8 cellular contexts compared by ENCODE assay signal in the genomic region with DNA sequence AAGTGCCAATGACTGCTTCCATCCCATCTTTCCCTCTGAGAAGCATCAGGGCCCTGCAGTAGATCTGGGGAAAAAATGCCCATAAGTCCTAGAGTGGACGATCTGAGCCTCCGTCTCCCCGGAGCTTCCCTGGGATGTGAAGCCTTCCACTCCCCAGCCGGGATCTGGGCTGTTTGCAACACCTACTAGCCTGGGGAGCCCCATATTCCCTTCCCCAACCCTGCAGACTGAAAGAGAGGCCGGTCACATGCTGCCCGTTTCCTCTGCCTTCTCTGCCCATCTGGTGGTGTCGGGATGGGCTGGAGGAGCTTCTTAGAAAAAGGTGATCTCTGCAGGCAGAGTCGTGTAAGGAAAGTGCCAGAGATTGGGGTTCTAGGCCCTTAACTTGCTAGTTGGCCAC. TPM values are rescaled to one million over a fixed set of nuclear protein-coding genes. Genes with fewer than 3 reads are reported as not detected.
DNase-seq lines count a peak whose midpoint lies in the region; ATAC-seq, FAIRE-seq and TF ChIP-seq lines count a peak whose summit lies in the region.
"Had no signal": no experiment of that assay in that cellular context is flagged by ENCODE, and none has a peak within 500 bp of the region (broad histone marks: within the 10 kb centered on the region; RNA-seq: fewer than 3 reads in every experiment).

No MANE protein-coding gene starts in this region.

- H3K9ac ChIP-seq in ES-I3 (ENCODE audit: low read depth, low read length) (peak overlapping the region; percentile 82), OCI-LY3 (ENCODE audit: low read length) (no peak overlapping the region), parathyroid adenoma (no peak overlapping the region)

- H3K27me3 ChIP-seq in OCI-LY3 (ENCODE audit: low read depth, low read length) (no peaks in the 10 kb centered on the region), parathyroid adenoma (ENCODE audit: control insufficient read depth, insufficient read depth, low read length) (no peaks in the 10 kb centered on the region)

- no peak overlapping the region for H3K27ac ChIP-seq in OCI-LY3 (ENCODE audit: low read length)
- H3K27ac ChIP-seq in parathyroid adenoma, result peak overlapping the region; percentile 51
- H3K27ac ChIP-seq: neutrophil had no signal

- H3K4me3 ChIP-seq in OCI-LY3 (ENCODE audit: low read length), result peak overlapping the region; percentile 84
- H3K4me3 ChIP-seq in parathyroid adenoma (ENCODE audit: low read depth, low read length), result peak overlapping the region; percentile 71

- H3K9me3 ChIP-seq in ES-I3 (ENCODE audit: control insufficient read depth, insufficient read depth, low read length) (no peaks in the 10 kb centered on the region), OCI-LY3 (ENCODE audit: insufficient read depth, low read length) (peaks cover 3% of the 10 kb centered on the region; the same call in 1 of the 2 replicates), parathyroid adenoma (ENCODE audit: control insufficient read depth, low read length) (no peaks in the 10 kb centered on the region)
- H3K9me3 ChIP-seq: neutrophil had no signal

- FAIRE-seq in GM12892 (lab: Jason Lieb, UNC), result no peak

- H3K27ac Mint-ChIP-seq in endothelial cell (ENCODE audit: unreplicated experiment), result no peak overlapping the region

- H3K4me1 ChIP-seq in ES-I3 (ENCODE audit: insufficient read depth, low read length) (peaks cover 17% of the 10 kb centered on the region), OCI-LY3 (ENCODE audit: low read length) (peaks cover 16% of the 10 kb centered on the region), parathyroid adenoma (peaks cover 10% of the 10 kb centered on the region)

- H3K79me2 ChIP-seq in OCI-LY3 (ENCODE audit: low read length) (no peaks in the 10 kb centered on the region), parathyroid adenoma (peaks cover 2% of the 10 kb centered on the region)

- H3K36me3 Mint-ChIP-seq in endothelial cell (ENCODE audit: low read depth, unreplicated experiment), result peaks cover 3% of the 10 kb centered on the region

- TF ChIP-seq CTCF in OCI-LY3 (IDR thresholded peaks at IDR 0.05; ENCODE audit: low read depth, low read length) (no peak), endothelial cell (IDR thresholded peaks at IDR 0.05; ENCODE audit: unreplicated experiment) (no peak), parathyroid adenoma (IDR thresholded peaks at IDR 0.05) (no peak)

- DNase-seq in endothelial cell (ENCODE audit: low spot score), result no peak
- DNase-seq in cortex of kidney (lab: John Stamatoyannopoulos, UW), result no peak
- no peak for DNase-seq in GM12892 (ENCODE audit: insufficient read length)

- TF ChIP-seq POLR2A in GM12892 (IDR thresholded peaks at IDR 0.05; ENCODE audit: low read depth, low read length), result no peak

- ATAC-seq in GM21619 (IDR thresholded peaks at IDR 0.05; ENCODE audit: unreplicated experiment), result no peak

- peaks cover 4% of the 10 kb centered on the region for H3K27me3 Mint-ChIP-seq in endothelial cell (ENCODE audit: unreplicated experiment)

- peak overlapping the region; percentile 86 for H3K4me3 Mint-ChIP-seq in endothelial cell (ENCODE audit: unreplicated experiment)

- H3K4me2 ChIP-seq in OCI-LY3 (ENCODE audit: low read length) (peak overlapping the region; percentile 65), parathyroid adenoma (ENCODE audit: low read length) (peak overlapping the region; percentile 70)

- no peaks in the 10 kb centered on the region for H3K9me3 Mint-ChIP-seq in endothelial cell (ENCODE audit: unreplicated experiment)

- H3K36me3 ChIP-seq in ES-I3 (ENCODE audit: insufficient read depth, low read length), result no peaks in the 10 kb centered on the region
- H3K36me3 ChIP-seq in OCI-LY3 (replicated peaks; ENCODE audit: low read depth, low read length), result no peaks in the 10 kb centered on the region
- no peaks in the 10 kb centered on the region for H3K36me3 ChIP-seq in parathyroid adenoma (ENCODE audit: control insufficient read depth, insufficient read depth, low read length)
- H3K36me3 ChIP-seq: neutrophil had no signal

- H4K20me1 ChIP-seq in OCI-LY3 (ENCODE audit: insufficient read depth, low read length), result no peaks in the 10 kb centered on the region

- H2AFZ ChIP-seq in OCI-LY3 (ENCODE audit: low read depth, low read length) (no peak overlapping the region), parathyroid adenoma (peak overlapping the region; percentile 84)

- peaks cover 27% of the 10 kb centered on the region for H3K4me1 Mint-ChIP-seq in endothelial cell (ENCODE audit: unreplicated experiment)

RNA-seq across cellular contexts. Expression of gene SNPH, which starts 1.1 kb away (rescaled TPM):
- 8.4 TPM for total RNA-seq in endothelial cell (ENCODE audit: unreplicated experiment)
- 0.04 TPM for polyA plus RNA-seq in GM12892 (2012; ENCODE audit: missing spikeins)

RNA-seq across cellular contexts. Expression of gene RAD21L1, which starts 41.3 kb away (rescaled TPM):
- 1.1 TPM for total RNA-seq in endothelial cell (ENCODE audit: unreplicated experiment)
- not detected for polyA plus RNA-seq in GM12892 (2012; ENCODE audit: missing spikeins)
